In the genomic region with DNA sequence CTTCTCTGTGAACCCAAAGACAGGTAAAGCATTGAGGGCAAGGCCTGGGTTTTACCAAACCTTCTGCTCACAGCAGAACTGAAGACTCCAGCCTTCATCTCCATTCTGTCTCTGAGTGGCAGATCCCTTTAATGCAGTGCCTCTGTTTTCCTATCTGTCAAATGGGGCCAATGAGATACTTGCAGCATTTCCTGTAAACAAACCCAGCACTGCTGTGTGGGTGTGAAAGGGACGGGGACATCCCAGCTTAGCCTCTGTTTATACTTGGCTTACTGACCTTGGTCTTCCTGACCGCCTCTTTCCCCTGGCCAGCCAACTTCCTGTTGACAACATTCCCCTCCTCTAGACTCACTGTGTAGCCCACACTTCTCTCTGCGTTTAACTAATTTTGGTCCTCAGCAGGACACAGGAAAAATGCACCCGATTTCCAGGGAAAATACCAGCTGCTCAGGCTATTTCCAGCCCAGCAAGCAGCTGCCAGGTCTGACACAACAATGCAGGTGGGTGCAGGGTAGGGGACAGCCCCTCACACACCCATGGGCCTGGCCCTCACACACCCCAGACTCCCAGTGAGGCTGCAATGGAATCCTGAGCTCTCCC, we compare ENCODE assay signal across 10 cellular contexts.
DNase-seq lines count a peak whose midpoint lies in the region; ATAC-seq and TF ChIP-seq lines count a peak whose summit lies in the region.
"Had no signal": no experiment of that assay in that cellular context is flagged by ENCODE, and none has a peak within 500 bp of the region (broad histone marks: within the 10 kb centered on the region; RNA-seq: fewer than 3 reads in every experiment).

No MANE protein-coding gene starts in this region.

- no peaks in the 10 kb centered on the region for H3K27me3 ChIP-seq in left lung
- H3K27me3 ChIP-seq in suprapubic skin = no peaks in the 10 kb centered on the region

- intact Hi-C loops in activated CD4-positive, alpha-beta T cell treated with anti-CD3 and anti-CD28 coated beads for 36 hours (cut with DNase I, micrococcal nuclease) = no loop called here
- intact Hi-C loops in left lung (cut with DNase I) = no loop called here

- peak; percentile 50 for ATAC-seq in activated CD4-positive, alpha-beta T cell treated with anti-CD3 and anti-CD28 coated beads for 36 hours
- ATAC-seq in left lung (peak; percentile 63), GM21529 (IDR thresholded peaks at IDR 0.05; ENCODE audit: unreplicated experiment) (no peak), GM19452 (IDR thresholded peaks at IDR 0.05; ENCODE audit: unreplicated experiment) (no peak)

- peak overlapping the region; percentile 87 for H3K27ac Mint-ChIP-seq in activated CD4-positive, alpha-beta T cell treated with anti-CD3 and anti-CD28 coated beads for 36 hours

- H3K27me3 Mint-ChIP-seq in activated CD4-positive, alpha-beta T cell treated with anti-CD3 and anti-CD28 coated beads for 36 hours = no peaks in the 10 kb centered on the region

- DNase-seq in activated CD4-positive, alpha-beta T cell treated with anti-CD3 and anti-CD28 coated beads for 36 hours = peak; percentile 38
- DNase-seq in activated CD4-positive, alpha-beta T cell treated with anti-CD3 and anti-CD28 coated beads for 1 hour = no peak
- DNase-seq in astrocyte of the hippocampus (ENCODE audit: low read depth, low spot score) (peak; percentile 49), left lung (peak in 1 of 2 donors; percentile 56), suprapubic skin (ENCODE audit: low spot score in 2 of 2) (no peak), HK-2 (ENCODE audit: unreplicated experiment) (no peak)
- DNase-seq: ACHN had no signal

- H3K9me3 Mint-ChIP-seq in activated CD4-positive, alpha-beta T cell treated with anti-CD3 and anti-CD28 coated beads for 36 hours (ENCODE audit: low read depth) = no peaks in the 10 kb centered on the region

- H3K27ac ChIP-seq in left lung = peak overlapping the region; percentile 22 to 65
- peak overlapping the region; percentile 17 for H3K27ac ChIP-seq in suprapubic skin
- H3K27ac ChIP-seq: VCaP had no signal

- H3K36me3 Mint-ChIP-seq in activated CD4-positive, alpha-beta T cell treated with anti-CD3 and anti-CD28 coated beads for 36 hours (ENCODE audit: low read depth) = peaks cover 4% of the 10 kb centered on the region

- H3K4me1 ChIP-seq in left lung (peaks cover 14 to 22% of the 10 kb centered on the region in 2 donors), suprapubic skin (peaks cover 28% of the 10 kb centered on the region)

- WGBS in suprapubic skin = 33% methylated on average over 4 of the region's 4 CpGs

- no peak for TF ChIP-seq EP300 in suprapubic skin (IDR thresholded peaks at IDR 0.05)

- TF ChIP-seq POLR2A in suprapubic skin (IDR thresholded peaks at IDR 0.05) = no peak

- H3K36me3 ChIP-seq in left lung = no peaks in the 10 kb centered on the region
- no peaks in the 10 kb centered on the region for H3K36me3 ChIP-seq in suprapubic skin

- CTCF ChIA-PET in activated CD4-positive, alpha-beta T cell treated with anti-CD3 and anti-CD28 coated beads for 36 hours (lab: Charles Lee) = interaction anchor here (0.7 to 1.7 kb wide), 5 partner anchors 13 to 128 kb away, joined by 3 to 7 read pairs (median 3); no protein-coding TSS in a partner anchor

- POLR2A ChIA-PET in activated CD4-positive, alpha-beta T cell treated with anti-CD3 and anti-CD28 coated beads for 36 hours (lab: Charles Lee) = interaction anchor here (1.0 kb wide), 1 partner anchor 70 kb away, joined by 3 read pairs; no protein-coding TSS in a partner anchor

- TF ChIP-seq CTCF in left lung (IDR thresholded peaks at IDR 0.05) (no peak), suprapubic skin (IDR thresholded peaks at IDR 0.05) (no peak)

- H3K9me3 ChIP-seq in left lung (no peaks in the 10 kb centered on the region), suprapubic skin (no peaks in the 10 kb centered on the region)

- H3K4me3 ChIP-seq in left lung = no peak overlapping the region
- H3K4me3 ChIP-seq in suprapubic skin = no peak overlapping the region

- H3K4me1 Mint-ChIP-seq in activated CD4-positive, alpha-beta T cell treated with anti-CD3 and anti-CD28 coated beads for 36 hours = peaks cover 25% of the 10 kb centered on the region

- H3K4me3 Mint-ChIP-seq in activated CD4-positive, alpha-beta T cell treated with anti-CD3 and anti-CD28 coated beads for 36 hours = no peak overlapping the region

Comparison
In these comparisons a context has a peak if more than half of its experiments do, and no peak if none do; other contexts are left out.
1. DNase-seq: peak in activated CD4-positive, alpha-beta T cell treated with anti-CD3 and anti-CD28 coated beads for 36 hours (single experiment) and astrocyte of the hippocampus (single experiment); none in activated CD4-positive, alpha-beta T cell treated with anti-CD3 and anti-CD28 coated beads for 1 hour (single experiment), suprapubic skin (0 of 2) and HK-2 (single experiment).
2. ATAC-seq: peak in activated CD4-positive, alpha-beta T cell treated with anti-CD3 and anti-CD28 coated beads for 36 hours (single experiment) and left lung (single experiment); none in GM21529 (single experiment) and GM19452 (single experiment).